Comparison of ENCODE assay signal across 20 cellular contexts in the genomic region with DNA sequence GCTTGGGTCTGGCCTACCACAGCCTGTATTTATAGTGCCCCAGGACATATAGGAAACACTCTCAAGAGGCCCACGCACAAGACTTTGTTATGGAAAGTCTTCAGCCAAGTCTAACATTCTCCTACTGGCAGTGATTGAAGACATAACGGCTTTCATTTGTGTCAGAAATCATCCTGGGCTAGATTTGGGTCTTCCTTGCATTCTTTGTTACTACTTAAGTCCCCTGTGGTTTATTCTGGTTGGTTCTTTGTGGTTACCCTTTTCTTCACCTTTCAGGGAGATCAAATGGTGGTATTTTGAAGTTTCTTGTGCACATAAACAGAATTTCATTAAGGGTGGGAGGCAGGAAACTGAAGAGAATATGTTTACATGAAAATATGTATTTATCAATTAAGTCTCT. TPM values are rescaled to one million over a fixed set of nuclear protein-coding genes. Genes with fewer than 3 reads are reported as not detected.
DNase-seq lines count a peak whose midpoint lies in the region; ATAC-seq lines count a peak whose summit lies in the region.
"Had no signal": no experiment of that assay in that cellular context is flagged by ENCODE, and none has a peak within 500 bp of the region (broad histone marks: within the 10 kb centered on the region; RNA-seq: fewer than 3 reads in every experiment).

No MANE protein-coding gene starts in this region.

- no peaks in the 10 kb centered on the region for H3K27me3 ChIP-seq in HUES6 (ENCODE audit: control insufficient read depth, insufficient read depth, low read length)
- H3K27me3 ChIP-seq: foreskin keratinocyte, MG63, upper lobe of right lung had no signal

- CTCF ChIA-PET in activated CD4-positive, alpha-beta T cell treated with anti-CD3 and anti-CD28 coated beads for 36 hours (lab: Charles Lee), result interaction anchor here (0.7 to 1.2 kb wide), 2 partner anchors 10 to 38 kb away, joined by 3 to 4 read pairs; a partner anchor contains a TSS

- peak overlapping the region; percentile 59 for H3K27ac Mint-ChIP-seq in activated CD4-positive, alpha-beta T cell treated with anti-CD3 and anti-CD28 coated beads for 36 hours
- H3K27ac Mint-ChIP-seq in activated T-helper 17 cell treated with anti-CD3 and anti-CD28 coated beads, Interleukin-2, amount 50 U/mL, for 72 hours, result peak overlapping the region; percentile 74
- H3K27ac Mint-ChIP-seq in naive thymus-derived CD8-positive, alpha-beta T cell, result peak overlapping the region; percentile 14 to 86 (median 72)

- no peak for ATAC-seq in activated CD4-positive, alpha-beta T cell treated with anti-CD3 and anti-CD28 coated beads for 36 hours
- peak; percentile 35 for ATAC-seq in activated T-helper 17 cell treated with anti-CD3 and anti-CD28 coated beads, Interleukin-2, amount 50 U/mL, for 72 hours (replicated peaks)
- ATAC-seq in naive thymus-derived CD8-positive, alpha-beta T cell, result peak; percentile 68 to 88
- no peak for ATAC-seq in GM19452 (IDR thresholded peaks at IDR 0.05; ENCODE audit: unreplicated experiment)
- ATAC-seq: foreskin keratinocyte, HepG2, upper lobe of right lung had no signal

- H3K4me1 Mint-ChIP-seq in activated CD4-positive, alpha-beta T cell treated with anti-CD3 and anti-CD28 coated beads for 36 hours, result peaks cover 21% of the 10 kb centered on the region
- H3K4me1 Mint-ChIP-seq in activated T-helper 17 cell treated with anti-CD3 and anti-CD28 coated beads, Interleukin-2, amount 50 U/mL, for 72 hours, result peaks cover 12% of the 10 kb centered on the region
- H3K4me1 Mint-ChIP-seq in naive thymus-derived CD8-positive, alpha-beta T cell, result peaks cover 11 to 27% (median 24%) of the 10 kb centered on the region in 4 donors
- H3K4me1 Mint-ChIP-seq: H9 had no signal

- intact Hi-C loops in activated CD4-positive, alpha-beta T cell treated with anti-CD3 and anti-CD28 coated beads for 36 hours (cut with DNase I, micrococcal nuclease), result loop anchor here in 1 of 2 experiments (10.0 kb wide), 1 partner anchor 431 kb away; a partner anchor contains a TSS
- intact Hi-C loops in head of caudate nucleus (cut with DNase I), result no loop called here

- H3K4me3 ChIP-seq in HUES6 (ENCODE audit: low read depth, low read length), result no peak overlapping the region
- H3K4me3 ChIP-seq: MG63, upper lobe of right lung had no signal

- peaks cover 40% of the 10 kb centered on the region for H3K36me3 ChIP-seq in HUES6 (ENCODE audit: control insufficient read depth, insufficient read depth, low read length)
- H3K36me3 ChIP-seq: upper lobe of right lung had no signal

- no peak for DNase-seq in activated CD4-positive, alpha-beta T cell treated with anti-CD3 and anti-CD28 coated beads for 36 hours
- no peak for DNase-seq in activated CD4-positive, alpha-beta T cell treated with anti-CD3 and anti-CD28 coated beads for 1 hour
- DNase-seq in naive thymus-derived CD8-positive, alpha-beta T cell, result peak in 4 of 10 donors; percentile 13 to 57 (median 35)
- DNase-seq in NCI-H2196 (lab: John Stamatoyannopoulos, UW; ENCODE audit: unreplicated experiment), result no peak
- no peak for DNase-seq in head of caudate nucleus
- DNase-seq: 8988T, foreskin keratinocyte, H9, hypothalamus, MG63, NCI-H1436, NCI-H526 treated with DMSO at 0.1 percent for 48 hours, SHP77, upper lobe of right lung had no signal

- no peak overlapping the region for H3K9ac ChIP-seq in HUES6 (ENCODE audit: low read length)

- H3K4me1 ChIP-seq in HUES6 (ENCODE audit: control insufficient read depth, insufficient read depth, low read length), result no peaks in the 10 kb centered on the region
- H3K4me1 ChIP-seq: foreskin keratinocyte had no signal

- H3K4me3 Mint-ChIP-seq in activated CD4-positive, alpha-beta T cell treated with anti-CD3 and anti-CD28 coated beads for 36 hours, result no peak overlapping the region
- H3K4me3 Mint-ChIP-seq in activated T-helper 17 cell treated with anti-CD3 and anti-CD28 coated beads, Interleukin-2, amount 50 U/mL, for 72 hours, result peak overlapping the region; percentile 30
- H3K4me3 Mint-ChIP-seq in naive thymus-derived CD8-positive, alpha-beta T cell, result peak overlapping the region; percentile 26 to 70 (median 47)
- H3K4me3 Mint-ChIP-seq: H9; stimulated activated naive CD8-positive, alpha-beta T cell treated with anti-CD3 and anti-CD28 coated beads, Interleukin-15, Interleukin-2, amounts not matched to agents 100 ng/mL and 50 ng/mL, for 24 hours had no signal

- no peaks in the 10 kb centered on the region for H3K9me3 Mint-ChIP-seq in activated CD4-positive, alpha-beta T cell treated with anti-CD3 and anti-CD28 coated beads for 36 hours (ENCODE audit: low read depth)
- no peaks in the 10 kb centered on the region for H3K9me3 Mint-ChIP-seq in activated T-helper 17 cell treated with anti-CD3 and anti-CD28 coated beads, Interleukin-2, amount 50 U/mL, for 72 hours
- no peaks in the 10 kb centered on the region for H3K9me3 Mint-ChIP-seq in naive thymus-derived CD8-positive, alpha-beta T cell
- H3K9me3 Mint-ChIP-seq: H9; stimulated activated naive CD8-positive, alpha-beta T cell treated with anti-CD3 and anti-CD28 coated beads, Interleukin-15, Interleukin-2, amounts not matched to agents 100 ng/mL and 50 ng/mL, for 24 hours had no signal

- peaks cover 18% of the 10 kb centered on the region for H3K36me3 Mint-ChIP-seq in activated CD4-positive, alpha-beta T cell treated with anti-CD3 and anti-CD28 coated beads for 36 hours (ENCODE audit: low read depth)
- no peaks in the 10 kb centered on the region for H3K36me3 Mint-ChIP-seq in activated T-helper 17 cell treated with anti-CD3 and anti-CD28 coated beads, Interleukin-2, amount 50 U/mL, for 72 hours (ENCODE audit: low read depth)
- no peaks in the 10 kb centered on the region for H3K36me3 Mint-ChIP-seq in naive thymus-derived CD8-positive, alpha-beta T cell

- H3K27me3 Mint-ChIP-seq in activated CD4-positive, alpha-beta T cell treated with anti-CD3 and anti-CD28 coated beads for 36 hours, result no peaks in the 10 kb centered on the region
- no peaks in the 10 kb centered on the region for H3K27me3 Mint-ChIP-seq in activated T-helper 17 cell treated with anti-CD3 and anti-CD28 coated beads, Interleukin-2, amount 50 U/mL, for 72 hours
- H3K27me3 Mint-ChIP-seq in naive thymus-derived CD8-positive, alpha-beta T cell, result no peaks in the 10 kb centered on the region
- H3K27me3 Mint-ChIP-seq: stimulated activated naive CD8-positive, alpha-beta T cell treated with anti-CD3 and anti-CD28 coated beads, Interleukin-15, Interleukin-2, amounts not matched to agents 100 ng/mL and 50 ng/mL, for 24 hours had no signal

- POLR2A ChIA-PET in activated CD4-positive, alpha-beta T cell treated with anti-CD3 and anti-CD28 coated beads for 36 hours (lab: Charles Lee), result no interaction called here
- POLR2A ChIA-PET in naive thymus-derived CD8-positive, alpha-beta T cell (lab: Charles Lee), result interaction anchor here (1.6 kb wide), 1 partner anchor 56 kb away, joined by 3 read pairs; a partner anchor contains a TSS

- H3K27ac ChIP-seq in HUES6 (ENCODE audit: low read depth, low read length), result 0 out of 2 replicates have a peak overlapping the region, but pooled peaks have one; percentile 23
- H3K27ac ChIP-seq: foreskin keratinocyte, upper lobe of right lung, VCaP had no signal

- no peaks in the 10 kb centered on the region for H3K9me3 ChIP-seq in HUES6 (ENCODE audit: control insufficient read depth, insufficient read depth, low read depth, low read length)
- H3K9me3 ChIP-seq: MG63, upper lobe of right lung had no signal

RNA-seq across cellular contexts. Expression of a gene that starts 37.7 kb away (rescaled TPM):
- 10 to 100 TPM; 17.9 to 20.4 TPM for total RNA-seq in activated CD4-positive, alpha-beta T cell treated with anti-CD3 and anti-CD28 coated beads for 36 hours
- 10 to 100 TPM in 1 of 2 donors, 1 to 10 TPM in 1; 9.7 to 11.4 TPM for total RNA-seq in activated T-helper 17 cell treated with anti-CD3 and anti-CD28 coated beads, Interleukin-2, amount 50 U/mL, for 72 hours
- total RNA-seq in naive thymus-derived CD8-positive, alpha-beta T cell, result 1 to 10 TPM in 1 of 2 experiments, under 1 TPM in 1; 0.60 to 1.4 TPM
- polyA plus RNA-seq in naive thymus-derived CD8-positive, alpha-beta T cell, result under 1 TPM; 0.41 to 0.61 (median 0.51) TPM

RNA-seq across cellular contexts. Expression of a gene that starts 37.8 kb away (rescaled TPM):
- 10 to 100 TPM; 17.6 to 19.8 TPM for total RNA-seq in activated CD4-positive, alpha-beta T cell treated with anti-CD3 and anti-CD28 coated beads for 36 hours
- total RNA-seq in activated T-helper 17 cell treated with anti-CD3 and anti-CD28 coated beads, Interleukin-2, amount 50 U/mL, for 72 hours, result 10 to 100 TPM; 18.1 to 21.8 TPM
- total RNA-seq in naive thymus-derived CD8-positive, alpha-beta T cell, result 1 to 10 TPM; 2.1 to 3.8 TPM
- 1 to 10 TPM; 1.2 to 3.1 (median 1.8) TPM for polyA plus RNA-seq in naive thymus-derived CD8-positive, alpha-beta T cell

RNA-seq across cellular contexts. Expression of a gene that starts 56.1 kb away (rescaled TPM):
- total RNA-seq in activated CD4-positive, alpha-beta T cell treated with anti-CD3 and anti-CD28 coated beads for 36 hours, result 1 to 10 TPM; 4.2 to 5.1 TPM
- 10 to 100 TPM; 14.7 to 25.0 TPM for total RNA-seq in activated T-helper 17 cell treated with anti-CD3 and anti-CD28 coated beads, Interleukin-2, amount 50 U/mL, for 72 hours
- total RNA-seq in naive thymus-derived CD8-positive, alpha-beta T cell, result 1 to 10 TPM; 4.2 to 6.2 TPM
- polyA plus RNA-seq in naive thymus-derived CD8-positive, alpha-beta T cell, result 1 to 10 TPM in 2 of 3 donors, under 1 TPM in 1; 0.47 to 1.1 (median 1.1) TPM

RNA-seq across cellular contexts. Expression of a gene that starts 56.5 kb away (rescaled TPM):
- total RNA-seq in activated CD4-positive, alpha-beta T cell treated with anti-CD3 and anti-CD28 coated beads for 36 hours, result 10 to 100 TPM; 24.7 to 29.5 TPM
- total RNA-seq in activated T-helper 17 cell treated with anti-CD3 and anti-CD28 coated beads, Interleukin-2, amount 50 U/mL, for 72 hours, result 10 to 100 TPM; 21.0 to 39.7 TPM
- 10 to 100 TPM; 22.2 to 23.7 TPM for total RNA-seq in naive thymus-derived CD8-positive, alpha-beta T cell
- polyA plus RNA-seq in naive thymus-derived CD8-positive, alpha-beta T cell, result 10 to 100 TPM; 34.8 to 43.6 (median 41.4) TPM

Comparison
In these comparisons a context has a peak if more than half of its experiments do, and no peak if none do; other contexts are left out.
1. ATAC-seq: peak in activated T-helper 17 cell treated with anti-CD3 and anti-CD28 coated beads, Interleukin-2, amount 50 U/mL, for 72 hours (single experiment) and naive thymus-derived CD8-positive, alpha-beta T cell (2 of 2); none in activated CD4-positive, alpha-beta T cell treated with anti-CD3 and anti-CD28 coated beads for 36 hours (single experiment) and GM19452 (single experiment).
2. RNA of a gene that starts 37.7 kb away (total RNA-seq): 17.9 to 20.4 TPM in activated CD4-positive, alpha-beta T cell treated with anti-CD3 and anti-CD28 coated beads for 36 hours and 9.7 to 11.4 TPM in activated T-helper 17 cell treated with anti-CD3 and anti-CD28 coated beads, Interleukin-2, amount 50 U/mL, for 72 hours; 0.60 to 1.4 TPM in naive thymus-derived CD8-positive, alpha-beta T cell; every median in the first group is over 4 times any median in the second.
3. Peak in every context shown above with its lines, with median percentiles within 50 percentile points of each other: H3K27ac Mint-ChIP-seq.